9 cellular contexts compared by ENCODE assay signal in genomic region chr16:57519796-57520360, GRCh38. TPM values are rescaled to one million over a fixed set of nuclear protein-coding genes. Genes with fewer than 3 reads are reported as not detected.
A peak's percentile ranks its signal among the peaks of the same experiment; 100 is the strongest.
DNase-seq lines count a peak whose midpoint lies in the region; ATAC-seq, FAIRE-seq and TF ChIP-seq lines count a peak whose summit lies in the region.
"Had no signal": no experiment of that assay in that cellular context is flagged by ENCODE, and none has a peak within 500 bp of the region (broad histone marks: within the 10 kb centered on the region; RNA-seq: fewer than 3 reads in every experiment).

No MANE protein-coding gene starts in this region.

- ATAC-seq in GM19351 (IDR thresholded peaks at IDR 0.05; ENCODE audit: unreplicated experiment) (peak; percentile 77), activated B cell treated with CpG ODN at 0.5 μM for 24 hours (ENCODE audit: low read depth) (peak; percentile 80), GM21786 (IDR thresholded peaks at IDR 0.05; ENCODE audit: unreplicated experiment) (no peak)

- H3K9me3 ChIP-seq in MG63: no peaks in the 10 kb centered on the region
- H3K9me3 ChIP-seq in kidney (ENCODE audit: control insufficient read depth in 1 of 2, low read length in 2 of 2): no peaks in the 10 kb centered on the region

- H3K36me3 Mint-ChIP-seq in activated B cell treated with CpG ODN at 0.5 μM for 24 hours (ENCODE audit: low read depth): peaks cover 39% of the 10 kb centered on the region

- FAIRE-seq in kidney (lab: Jason Lieb, UNC): no peak

- peaks cover 0 to 2% of the 10 kb centered on the region in 2 donors for H3K4me1 ChIP-seq in kidney (ENCODE audit: control insufficient read depth in 1 of 2, insufficient read depth in 1 of 2, low read depth in 1 of 2, low read length in 2 of 2)

- DNase-seq in COLO829 (ENCODE audit: low spot score) (peak; percentile 57), MG63 (peak; percentile 71), activated B cell treated with CpG ODN at 0.5 μM for 24 hours (peak; percentile 68), T47D (ENCODE audit: low read depth in 1 of 2, low spot score in 1 of 2) (peak; percentile 60 to 88), kidney (peak; percentile 90)
- DNase-seq in stimulated activated CD4-positive, alpha-beta T cell treated with anti-CD3 and anti-CD28 coated beads, Interleukin-2, amount 100 ng/mL, for 24 hours: peak; percentile 86 to 87

- in situ Hi-C loops in T47D (cut with HindIII; ENCODE audit: low pct_unique_long_range_greater_than_20kb, low sequenced_read_pairs): no loop called here

- TF ChIP-seq CTCF in activated B cell treated with CpG ODN at 0.5 μM for 24 hours (IDR thresholded peaks at IDR 0.05): peak; percentile 96
- TF ChIP-seq CTCF in kidney (IDR thresholded peaks at IDR 0.05; ENCODE audit: borderline replicate concordance, extremely low read depth, insufficient read depth): peak; percentile 95

- no peaks in the 10 kb centered on the region for H3K27me3 ChIP-seq in MG63

- no peaks in the 10 kb centered on the region for H3K9me3 Mint-ChIP-seq in activated B cell treated with CpG ODN at 0.5 μM for 24 hours

- no peak overlapping the region for H3K27ac ChIP-seq in kidney (ENCODE audit: low read depth in 2 of 2, low read length in 2 of 2)

- no peaks in the 10 kb centered on the region for H3K27me3 Mint-ChIP-seq in activated B cell treated with CpG ODN at 0.5 μM for 24 hours
- H3K27me3 Mint-ChIP-seq: activated naive CD8-positive, alpha-beta T cell had no signal

- H3K9ac ChIP-seq in kidney (ENCODE audit: low read length in 2 of 2): no peak overlapping the region

- peaks cover 7% of the 10 kb centered on the region for H3K36me3 ChIP-seq in MG63
- peaks cover 0 to 3% of the 10 kb centered on the region in 2 donors for H3K36me3 ChIP-seq in kidney (ENCODE audit: control insufficient read depth in 1 of 2, insufficient read depth in 2 of 2, low read length in 2 of 2)

- H3K4me3 ChIP-seq in MG63 (no peak overlapping the region), kidney (ENCODE audit: low read length in 2 of 2) (no peak overlapping the region)

- no peak overlapping the region for H3K4me3 Mint-ChIP-seq in activated B cell treated with CpG ODN at 0.5 μM for 24 hours
- H3K4me3 Mint-ChIP-seq: activated naive CD8-positive, alpha-beta T cell had no signal

- no peak overlapping the region for H3K27ac Mint-ChIP-seq in activated B cell treated with CpG ODN at 0.5 μM for 24 hours
- H3K27ac Mint-ChIP-seq: activated naive CD8-positive, alpha-beta T cell had no signal

- peaks cover 40% of the 10 kb centered on the region for H3K4me1 Mint-ChIP-seq in activated B cell treated with CpG ODN at 0.5 μM for 24 hours

- CTCF ChIA-PET in activated B cell treated with CpG ODN at 0.5 μM for 24 hours (lab: Charles Lee): interaction anchor here (0.6 to 5.5 kb wide), 36 partner anchors 9 to 437 kb away, joined by 3 to 51 read pairs (median 4); partner anchors contain the start of genes ADGRG5, CCDC102A, CIAPIN1 and COQ9

- intact Hi-C loops in activated B cell treated with CpG ODN at 0.5 μM for 24 hours (cut with micrococcal nuclease): loop anchor here (1.0 to 5.0 kb wide), 7 partner anchors 10 to 220 kb away; partner anchors contain the start of gene POLR2C
- intact Hi-C loops in kidney (cut with DNase I): loop anchor here (10.0 kb wide), 1 partner anchor 105 kb away; no protein-coding TSS in a partner anchor

- POLR2A ChIA-PET in activated B cell treated with CpG ODN at 0.5 μM for 24 hours (lab: Charles Lee): interaction anchor here (0.6 to 4.0 kb wide), 9 partner anchors 8 to 219 kb away, joined by 3 to 22 read pairs (median 5); partner anchors contain the start of genes ADGRG5, CCDC102A, CIAPIN1 and COQ9

RNA-seq across cellular contexts. Expression of gene CCDC102A, which starts 16.5 kb away (rescaled TPM):
- total RNA-seq in MG63 (2014; rRNA removed; shearing (Covaris generic); ENCODE audit: low replicate concordance): 33.1 and 34.6 TPM in 2 replicates
- total RNA-seq in activated B cell treated with CpG ODN at 0.5 μM for 24 hours (15.5 TPM in 2 replicates), kidney (11.9 TPM)
- 5.7 TPM for polyA plus RNA-seq in kidney (ENCODE audit: insufficient read depth, low read depth, low replicate concordance)

RNA-seq across cellular contexts. Expression of gene ADGRG5, which starts 22.6 kb away (rescaled TPM):
- not detected in 2 replicates for total RNA-seq in MG63 (2014; rRNA removed; shearing (Covaris generic); ENCODE audit: low replicate concordance)
- total RNA-seq in activated B cell treated with CpG ODN at 0.5 μM for 24 hours: 22.2 and 23.0 TPM in 2 replicates
- 2.2 TPM for total RNA-seq in kidney
- 0.15 TPM for polyA plus RNA-seq in kidney (ENCODE audit: insufficient read depth, low read depth, low replicate concordance)

RNA-seq across cellular contexts. Expression of gene DOK4, which starts 33.6 kb away (rescaled TPM):
- 19.1 and 19.3 TPM in 2 replicates for total RNA-seq in MG63 (2014; rRNA removed; shearing (Covaris generic); ENCODE audit: low replicate concordance)
- total RNA-seq in activated B cell treated with CpG ODN at 0.5 μM for 24 hours (0.66 and 0.73 TPM in 2 replicates), kidney (63.7 TPM)
- 57.2 TPM for polyA plus RNA-seq in kidney (ENCODE audit: insufficient read depth, low read depth, low replicate concordance)

RNA-seq across cellular contexts. Expression of gene POLR2C, which starts 57.4 kb away (rescaled TPM):
- 482 TPM in 2 replicates for total RNA-seq in MG63 (2014; rRNA removed; shearing (Covaris generic); ENCODE audit: low replicate concordance)
- total RNA-seq in activated B cell treated with CpG ODN at 0.5 μM for 24 hours (52.2 and 56.6 TPM in 2 replicates), kidney (58.9 TPM)
- 68.9 TPM for polyA plus RNA-seq in kidney (ENCODE audit: insufficient read depth, low read depth, low replicate concordance)

Comparison
In these comparisons a context has a peak if more than half of its experiments do, and no peak if none do; other contexts are left out.
1. RNA of gene DOK4, which starts 33.6 kb away (total RNA-seq): 63.7 TPM in kidney (single experiment) and 19.1 to 19.3 TPM in MG63; 0.66 to 0.73 TPM in activated B cell treated with CpG ODN at 0.5 μM for 24 hours; every median in the first group is over 10 times any median in the second.
2. Peak in every context shown above with its lines, with median percentiles within 50 percentile points of each other: DNase-seq.